ENCODE assay signal across 18 cellular contexts in genomic region chr2:943821-944220, GRCh38. TPM values are rescaled to one million over a fixed set of nuclear protein-coding genes. Genes with fewer than 3 reads are reported as not detected.
A peak's percentile ranks its signal among the peaks of the same experiment; 100 is the strongest.
DNase-seq lines count a peak whose midpoint lies in the region; ATAC-seq, FAIRE-seq and TF ChIP-seq lines count a peak whose summit lies in the region.
"Had no signal": no experiment of that assay in that cellular context is flagged by ENCODE, and none has a peak within 500 bp of the region (broad histone marks: within the 10 kb centered on the region; RNA-seq: fewer than 3 reads in every experiment).

No MANE protein-coding gene starts in this region.

- H3K4me1 ChIP-seq in Karpas-422 (ENCODE audit: low read length): peaks cover 15% of the 10 kb centered on the region
- H3K4me1 ChIP-seq in H1 (replicated peaks in 1 of 4; ENCODE audit: control insufficient read depth in 3 of 4, insufficient read depth in 4 of 4, low read length in 3 of 4): peaks cover 3 to 12% (median 7%) of the 10 kb centered on the region in 4 experiments; a peak in 6 of 7 replicates
- no peaks in the 10 kb centered on the region for H3K4me1 ChIP-seq in esophagus squamous epithelium

- H3K27me3 ChIP-seq in Karpas-422 (ENCODE audit: low read length) (no peaks in the 10 kb centered on the region), H1 (replicated peaks in 1 of 4; ENCODE audit: control insufficient read depth in 3 of 4, extremely low read depth in 1 of 4, insufficient read depth in 3 of 4, low read length in 3 of 4) (peaks cover 0 to 4% (median 0%) of the 10 kb centered on the region in 4 experiments; a peak in 2 of 7 replicates), esophagus squamous epithelium (peaks cover 0 to 32% (median 0%) of the 10 kb centered on the region in 4 donors)

- peak overlapping the region in 2 of 3 experiments; percentile 42 to 57 for H3K27ac Mint-ChIP-seq in nephron
- H3K27ac Mint-ChIP-seq: CD4-positive, alpha-beta T cell; H9; IgD-negative memory B cell had no signal

- no peak overlapping the region for H3K18ac ChIP-seq in H1 (ENCODE audit: extremely low read depth, low read length)

- DNase-seq in NCI-H510A treated with DMSO at 0.1 percent for 48 hours (lab: John Stamatoyannopoulos, UW) (peak; percentile 45), NCI-H510A (lab: John Stamatoyannopoulos, UW) (no peak), Karpas-422 (peak; percentile 53), H1 (ENCODE audit: low read depth in 1 of 2, low spot score in 2 of 2) (peak in 1 of 2 experiments; percentile 39), esophagus squamous epithelium (lab: John Stamatoyannopoulos, UW) (no peak), NCI-H1048 (lab: John Stamatoyannopoulos, UW) (no peak), Right ventricle myocardium superior (no peak)
- DNase-seq: 8988T; C1 segment of cervical spinal cord; CD4-positive, alpha-beta T cell; DMS153; DMS79; GF-D8; GOT3; H9 had no signal

- H3K56ac ChIP-seq in H1 (replicated peaks; ENCODE audit: insufficient read length, low read depth, low read length): no peak overlapping the region

- no peak for TF ChIP-seq EP300 in H1 (IDR thresholded peaks at IDR 0.05; ENCODE audit: borderline replicate concordance in 1 of 2, low read depth in 2 of 2, low read length in 2 of 2)

- no peaks in the 10 kb centered on the region; the same call in none of the 2 replicates for H3K23me2 ChIP-seq in H1 (ENCODE audit: low read depth, low read length)

- no peak overlapping the region for H3K4me2 ChIP-seq in Karpas-422 (ENCODE audit: low read depth, low read length, poor library complexity, severe bottlenecking)
- H3K4me2 ChIP-seq in H1 (ENCODE audit: insufficient read depth in 1 of 2, low read depth in 2 of 2, low read length in 2 of 2): no peak overlapping the region

- H3K36me3 ChIP-seq in Karpas-422 (ENCODE audit: insufficient read depth, low read length) (no peaks in the 10 kb centered on the region), H1 (ENCODE audit: control insufficient read depth in 2 of 4, insufficient read depth in 4 of 4, low read length in 3 of 4) (no peaks in the 10 kb centered on the region), esophagus squamous epithelium (no peaks in the 10 kb centered on the region)

- no peak overlapping the region for H3K23ac ChIP-seq in H1 (ENCODE audit: insufficient read length)

- H3K9ac ChIP-seq in Karpas-422 (ENCODE audit: low read length) (no peak overlapping the region), H1 (replicated peaks in 1 of 4; ENCODE audit: extremely low read depth in 1 of 4, low read depth in 3 of 4, low read length in 3 of 4) (no peak overlapping the region)

- no peak for TF ChIP-seq RAD21 in H1 (IDR thresholded peaks at IDR 0.05 in 1 of 2, conservative IDR thresholded peaks at IDR 0.05 in 1 of 2; ENCODE audit: low read depth in 2 of 2, low read length in 2 of 2)

- no peak for ATAC-seq in Right ventricle myocardium superior (ENCODE audit: poor library complexity)
- ATAC-seq: HepG2 had no signal

- POLR2A ChIA-PET in H1 (lab: Charles Lee; ENCODE audit: partially characterized antibody): no interaction called here

- CTCF ChIA-PET in H1 (lab: Charles Lee; ENCODE audit: partially characterized antibody): interaction anchor here (0.8 kb wide), 1 partner anchor 113 kb away, joined by 3 read pairs; no protein-coding TSS in a partner anchor

- H2BK12ac ChIP-seq in H1 (ENCODE audit: low read depth, low read length): no peak overlapping the region; the same call in 1 of the 2 replicates

- H3K9me3 ChIP-seq in Karpas-422 (ENCODE audit: low read length) (no peaks in the 10 kb centered on the region), H1 (ENCODE audit: insufficient read depth in 2 of 2, low read depth in 1 of 2, low read length in 1 of 2) (peaks cover 0 to 8% of the 10 kb centered on the region in 2 experiments; a peak in 2 of 4 replicates), esophagus squamous epithelium (peaks cover 0 to 9% (median 3%) of the 10 kb centered on the region in 3 donors)

- no peak for FAIRE-seq in H1 (lab: Jason Lieb, UNC)
- FAIRE-seq: HepG2 had no signal

- H3K9me3 Mint-ChIP-seq in nephron: peaks cover 19% of the 10 kb centered on the region

- H4K20me1 ChIP-seq in Karpas-422 (ENCODE audit: insufficient read depth, low read depth, low read length) (no peaks in the 10 kb centered on the region), H1 (replicated peaks in 1 of 2; ENCODE audit: control insufficient read depth in 1 of 2, insufficient read depth in 2 of 2, low read length in 2 of 2) (no peaks in the 10 kb centered on the region)

- intact Hi-C loops in esophagus squamous epithelium (cut with DNase I): no loop called here
- intact Hi-C loops in Right ventricle myocardium superior (cut with DNase I): no loop called here

- H3K4me3 Mint-ChIP-seq in nephron: no peak overlapping the region
- H3K4me3 Mint-ChIP-seq: CD4-positive, alpha-beta T cell; H9; IgD-negative memory B cell had no signal

- no peak overlapping the region for H2AFZ ChIP-seq in Karpas-422 (ENCODE audit: low read length)
- H2AFZ ChIP-seq in H1 (ENCODE audit: low read length): no peak overlapping the region

- no peak for TF ChIP-seq POLR2A in H1 (IDR thresholded peaks at IDR 0.05; ENCODE audit: control extremely low read depth in 1 of 2, low read depth in 2 of 2, low read length in 2 of 2)
- TF ChIP-seq POLR2A in esophagus squamous epithelium (IDR thresholded peaks at IDR 0.05): no peak

- H3K4me3 ChIP-seq in Karpas-422 (ENCODE audit: low read length) (no peak overlapping the region), H1 (ENCODE audit: extremely low read depth in 1 of 4, insufficient read depth in 2 of 4, low read depth in 3 of 4, low read length in 4 of 4) (no peak overlapping the region), esophagus squamous epithelium (no peak overlapping the region)

- H4K5ac ChIP-seq in H1 (ENCODE audit: insufficient read length, low read depth, low read length): no peak overlapping the region

- H3K27me3 Mint-ChIP-seq in nephron (ENCODE audit: low read depth): peaks cover 35% of the 10 kb centered on the region

- H4K8ac ChIP-seq in H1 (ENCODE audit: extremely low read depth, insufficient read depth, low read length): no peak overlapping the region

- H3K79me1 ChIP-seq in H1 (ENCODE audit: low read depth, low read length): no peaks in the 10 kb centered on the region; the same call in 1 of the 2 replicates

- H3K14ac ChIP-seq in H1 (ENCODE audit: insufficient read length): no peak overlapping the region

- H3K4me1 Mint-ChIP-seq in nephron: peaks cover 11% of the 10 kb centered on the region

- no peak overlapping the region for H2BK5ac ChIP-seq in H1 (ENCODE audit: low read depth, low read length)

- 0 out of 2 replicates have a peak overlapping the region, but pooled peaks have one; percentile 41 for H2BK20ac ChIP-seq in H1 (ENCODE audit: low read length)

- 84% methylated on average over 3 of the region's 3 CpGs; no CpG with 5 or more reads in 1 of the 2 experiments for WGBS in H1 (ENCODE audit: extremely low coverage in 1 of 2, insufficient coverage in 1 of 2, insufficient read length in 1 of 2, insufficient replicate concordance in 2 of 2, low coverage in 1 of 2, low lambda C conversion rate in 2 of 2, missing lambda C conversion rate in 1 of 2), 2 experiments
- WGBS in esophagus squamous epithelium, 2 donors: 67 to 71% methylated on average over 1 to 3 of the region's 3 CpGs

- H3K9me2 ChIP-seq in Karpas-422 (replicated peaks; ENCODE audit: insufficient read depth, low read length): no peaks in the 10 kb centered on the region

- H2BK120ac ChIP-seq in H1 (replicated peaks; ENCODE audit: low read depth, low read length): no peak overlapping the region

- H3K79me2 ChIP-seq in Karpas-422 (ENCODE audit: low read length) (no peaks in the 10 kb centered on the region), H1 (ENCODE audit: control insufficient read depth in 1 of 2, insufficient read depth in 2 of 2, low read length in 2 of 2) (no peaks in the 10 kb centered on the region)

- H3K27ac ChIP-seq in Karpas-422 (ENCODE audit: low read length) (no peak overlapping the region), H1 (ENCODE audit: low read depth, low read length) (no peak overlapping the region), esophagus squamous epithelium (no peak overlapping the region)

- no peak overlapping the region for H3K4ac ChIP-seq in H1 (replicated peaks; ENCODE audit: insufficient read length, low read depth, low read length)

- H2BK15ac ChIP-seq in H1 (ENCODE audit: low read length): no peak overlapping the region

- TF ChIP-seq CTCF in H1 (IDR thresholded peaks at IDR 0.05; ENCODE audit: control extremely low read depth in 1 of 3, insufficient read depth in 1 of 3, low read depth in 1 of 3, low read length in 3 of 3): no peak
- TF ChIP-seq CTCF in nephron (IDR thresholded peaks at IDR 0.05; ENCODE audit: unreplicated experiment in 3 of 3): no peak
- no peak for TF ChIP-seq CTCF in esophagus squamous epithelium (IDR thresholded peaks at IDR 0.05)

- H3K36me3 Mint-ChIP-seq in nephron (ENCODE audit: low read depth): no peaks in the 10 kb centered on the region

- no peak overlapping the region; the same call in 1 of the 2 replicates for H2AK5ac ChIP-seq in H1 (ENCODE audit: low read depth, low read length)

- H4K91ac ChIP-seq in H1 (replicated peaks; ENCODE audit: insufficient read length, low read length): no peak overlapping the region

TF ChIP-seq in H1, 55 proteins besides CTCF, POLR2A, EP300 and RAD21:
- no peak for TF ChIP-seq BRCA1 (IDR thresholded peaks at IDR 0.05; ENCODE audit: low read depth, low read length)
- TF ChIP-seq NANOG (IDR thresholded peaks at IDR 0.05; ENCODE audit: insufficient read depth, low read depth, low read length, poor library complexity, severe bottlenecking): no peak
- no peak for TF ChIP-seq POLR2AphosphoS5 (IDR thresholded peaks at IDR 0.05; ENCODE audit: low read depth, low read length)
TF ChIP-seq in H1: peak in this region for 0.

RNA-seq across cellular contexts. Expression of gene SNTG2, which starts 6.8 kb away (rescaled TPM):
- not detected in 2 replicates for total RNA-seq in Karpas-422 (2014; rRNA removed; shearing (Covaris generic); ENCODE audit: low replicate concordance)
- total RNA-seq in H1 (2021; fragmentation: NEBNext Ultra II Directional; extraction: Animal tissue kit (Norgen Biotek cat#: 25700)): 14.3 and 18.1 TPM in 2 replicates
- 6.6 TPM in 2 replicates for polyA plus RNA-seq in H1 (2011; rRNA removed)
- 8.8 TPM for polyA plus RNA-seq in H1 (2011; cell fraction: cytosol; rRNA removed)
- 24.3 TPM for polyA plus RNA-seq in H1 (2011; cell fraction: nucleus; rRNA removed)
- polyA plus RNA-seq in H1 (2012, experiment 1 of 2): 7.4 to 10.4 TPM (median 9.0 TPM) in 4 replicates
- polyA plus RNA-seq in H1 (2012, experiment 2 of 2): 4.1 TPM
- 4.3 TPM for polyA plus RNA-seq in H1 (2013, experiment 1 of 2)
- polyA plus RNA-seq in H1 (2013, experiment 2 of 2): 5.0 TPM
- 21.3 and 26.6 TPM in 2 replicates for polyA minus RNA-seq in H1 (2011; rRNA and poly(A)+ RNA removed)
- polyA minus RNA-seq in H1 (2011; cell fraction: cytosol; rRNA and poly(A)+ RNA removed): 17.2 TPM
- 62.8 TPM for polyA minus RNA-seq in H1 (2011; cell fraction: nucleus; rRNA and poly(A)+ RNA removed)
- total RNA-seq in esophagus squamous epithelium: 1 to 10 TPM in 3 of 4 donors, not detected in 1; 1.7 to 5.9 (median 2.0) TPM
- total RNA-seq in Right ventricle myocardium superior: 0.73 TPM
- total RNA-seq: HepG2 had no signal
- polyA plus RNA-seq: HepG2, IgD-negative memory B cell had no signal

Comparison
In these comparisons a context has a peak if more than half of its experiments do, and no peak if none do; other contexts are left out.
1. DNase-seq: peak in NCI-H510A treated with DMSO at 0.1 percent for 48 hours (single experiment) and Karpas-422 (single experiment); none in NCI-H510A (single experiment), esophagus squamous epithelium (single experiment), NCI-H1048 (single experiment) and Right ventricle myocardium superior (single experiment).